In the genomic region with DNA sequence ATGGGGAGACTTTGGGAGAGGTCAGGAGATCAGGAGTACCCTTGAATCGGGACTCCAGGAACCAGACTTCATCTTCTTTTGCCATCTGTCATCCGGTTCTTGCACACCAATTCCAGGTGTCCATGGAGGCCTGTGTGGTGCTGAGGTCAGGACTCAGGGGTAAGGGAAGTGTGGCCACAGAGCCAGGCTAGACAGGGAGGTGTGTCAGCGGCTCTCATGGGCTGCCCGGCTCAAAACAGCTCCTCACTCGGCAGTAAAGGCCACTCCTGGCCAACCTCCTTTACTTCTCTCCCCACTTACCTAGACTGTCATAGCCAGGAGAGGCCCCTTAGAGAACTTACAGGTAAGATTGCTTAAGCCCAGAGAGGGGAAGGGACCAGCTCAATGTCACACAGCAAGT, we compare ENCODE assay signal across 32 cellular contexts.
"Had no signal": no experiment of that assay in that cellular context is flagged by ENCODE, and none has a peak within 500 bp of the region (broad histone marks: within the 10 kb centered on the region; RNA-seq: fewer than 3 reads in every experiment).

No MANE protein-coding gene starts in this region.

- H3K36me3 Mint-ChIP-seq: activated naive CD4-positive, alpha-beta T cell treated with anti-CD3 and anti-CD28 coated beads, Interleukin-2, amount 10 ng/mL, durations not matched to agents 7 days and 5 days; activated naive CD4-positive, alpha-beta T cell treated with anti-CD3 and anti-CD28 coated beads, Interleukin-2, amount 50 U/mL, for 24 hours; activated naive CD4-positive, alpha-beta T cell treated with anti-CD3 and anti-CD28 coated beads, Interleukin-2, amount 50 U/mL, for 72 hours; activated naive CD8-positive, alpha-beta T cell; activated naive CD8-positive, alpha-beta T cell treated with anti-CD3 and anti-CD28 coated beads for 36 hours; activated naive CD8-positive, alpha-beta T cell treated with anti-CD3 and anti-CD28 coated beads, Interleukin-2, amount 10 ng/mL, durations not matched to agents 7 days and 5 days; brain had no signal

- H3K9me3 Mint-ChIP-seq: activated naive CD4-positive, alpha-beta T cell treated with anti-CD3 and anti-CD28 coated beads for 36 hours; activated naive CD4-positive, alpha-beta T cell treated with anti-CD3 and anti-CD28 coated beads, Interleukin-2, amount 10 ng/mL, durations not matched to agents 7 days and 5 days; activated naive CD4-positive, alpha-beta T cell treated with anti-CD3 and anti-CD28 coated beads, Interleukin-2, amount 50 U/mL, for 24 hours; activated naive CD4-positive, alpha-beta T cell treated with anti-CD3 and anti-CD28 coated beads, Interleukin-2, amount 50 U/mL, for 72 hours; activated naive CD8-positive, alpha-beta T cell treated with anti-CD3 and anti-CD28 coated beads for 36 hours; activated naive CD8-positive, alpha-beta T cell treated with anti-CD3 and anti-CD28 coated beads, Interleukin-2, amount 10 ng/mL, durations not matched to agents 7 days and 5 days; activated naive CD8-positive, alpha-beta T cell treated with anti-CD3 and anti-CD28 coated beads, Interleukin-2, amount 50 U/mL, for 24 hours; activated T-cell treated with anti-CD3 and anti-CD28 coated beads, Interleukin-2, amount 50 U/mL, for 24 hours; activated T-cell treated with anti-CD3 and anti-CD28 coated beads, Interleukin-2, amount 50 U/mL, for 4 hours; activated T-cell treated with anti-CD3 and anti-CD28 coated beads, Interleukin-2, amount 50 U/mL, for 72 hours; activated T-helper 1 cell treated with anti-CD3 and anti-CD28 coated beads, Interleukin-12 subunit alpha, Interleukin-12 subunit beta, Interleukin-2, Interleukin-4 antibody, amounts not matched to agents 30 ng/mL and 10 ng/mL and 1 ng/mL, durations not matched to agents 14 hours and 24 hours and 36 hours; activated T-helper 17 cell treated with anti-CD3 and anti-CD28 coated beads, Interleukin-2, amount 50 U/mL, for 72 hours; activated T-helper 2 cell treated with anti-CD3 and anti-CD28 coated beads, Interferon-gamma antibody, Interleukin-2, Interleukin-4, amounts not matched to agents 10 μg/mL and 5 μg/mL and 100 μg/mL, durations not matched to agents 14 hours and 24 hours and 36 hours; brain; central memory CD8-positive, alpha-beta T cell had no signal

- DNase-seq: activated effector memory CD4-positive, alpha-beta T cell treated with anti-CD3 and anti-CD28 coated beads, Interleukin-2, amount 50 U/mL, for 16 hours; activated effector memory CD4-positive, alpha-beta T cell treated with Interleukin-2 at 50 U/mL for 16 hours; activated gamma-delta T cell; activated gamma-delta T cell treated with Interleukin-2 at 50 U/mL for 16 hours; activated naive CD4-positive, alpha-beta T cell; activated naive CD4-positive, alpha-beta T cell treated with anti-CD3 and anti-CD28 coated beads for 36 hours; activated naive CD4-positive, alpha-beta T cell treated with anti-CD3 and anti-CD28 coated beads, Interleukin-2, amount 10 ng/mL, durations not matched to agents 7 days and 5 days; activated naive CD4-positive, alpha-beta T cell treated with anti-CD3 and anti-CD28 coated beads, Interleukin-2, amount 50 U/mL, for 16 hours; activated naive CD4-positive, alpha-beta T cell treated with Interleukin-2 at 50 U/mL for 16 hours; activated naive CD8-positive, alpha-beta T cell treated with anti-CD3 and anti-CD28 coated beads for 36 hours; activated naive CD8-positive, alpha-beta T cell treated with anti-CD3 and anti-CD28 coated beads, Interleukin-2, amount 10 ng/mL, durations not matched to agents 7 days and 5 days; activated naive CD8-positive, alpha-beta T cell treated with anti-CD3 and anti-CD28 coated beads, Interleukin-2, amount 50 U/mL, for 24 hours; activated T-cell treated with anti-CD3 and anti-CD28 coated beads, Interleukin-2, amount 50 U/mL, for 1 hour; activated T-cell treated with anti-CD3 and anti-CD28 coated beads, Interleukin-2, amount 50 U/mL, for 24 hours; activated T-cell treated with anti-CD3 and anti-CD28 coated beads, Interleukin-2, amount 50 U/mL, for 4 hours; activated T-cell treated with anti-CD3 and anti-CD28 coated beads, Interleukin-2, amount 50 U/mL, for 48 hours; activated T-cell treated with anti-CD3 and anti-CD28 coated beads, Interleukin-2, amount 50 U/mL, for 72 hours; adrenal gland; amniotic stem cell; amygdala; anterior cingulate cortex; body of pancreas; brain microvascular endothelial cell; central memory CD4-positive, alpha-beta T cell had no signal

- H3K4me3 Mint-ChIP-seq: activated naive CD4-positive, alpha-beta T cell treated with anti-CD3 and anti-CD28 coated beads for 36 hours; activated naive CD4-positive, alpha-beta T cell treated with anti-CD3 and anti-CD28 coated beads, Interleukin-2, amount 10 ng/mL, durations not matched to agents 7 days and 5 days; activated naive CD4-positive, alpha-beta T cell treated with anti-CD3 and anti-CD28 coated beads, Interleukin-2, amount 50 U/mL, for 24 hours; activated naive CD8-positive, alpha-beta T cell; activated naive CD8-positive, alpha-beta T cell treated with anti-CD3 and anti-CD28 coated beads for 36 hours; activated naive CD8-positive, alpha-beta T cell treated with anti-CD3 and anti-CD28 coated beads, Interleukin-2, amount 10 ng/mL, durations not matched to agents 7 days and 5 days; activated naive CD8-positive, alpha-beta T cell treated with anti-CD3 and anti-CD28 coated beads, Interleukin-2, amount 50 U/mL, for 24 hours; activated T-cell treated with anti-CD3 and anti-CD28 coated beads, Interleukin-2, amount 50 U/mL, for 24 hours; activated T-cell treated with anti-CD3 and anti-CD28 coated beads, Interleukin-2, amount 50 U/mL, for 4 hours; activated T-cell treated with anti-CD3 and anti-CD28 coated beads, Interleukin-2, amount 50 U/mL, for 72 hours; activated T-helper 1 cell treated with anti-CD3 and anti-CD28 coated beads, Interleukin-12 subunit alpha, Interleukin-12 subunit beta, Interleukin-2, Interleukin-4 antibody, amounts not matched to agents 30 ng/mL and 10 ng/mL and 1 ng/mL, durations not matched to agents 14 hours and 24 hours and 36 hours; activated T-helper 17 cell treated with anti-CD3 and anti-CD28 coated beads, Interleukin-2, amount 50 U/mL, for 72 hours; brain; central memory CD8-positive, alpha-beta T cell had no signal

- H3K27ac Mint-ChIP-seq: activated naive CD4-positive, alpha-beta T cell treated with anti-CD3 and anti-CD28 coated beads for 36 hours; activated naive CD4-positive, alpha-beta T cell treated with anti-CD3 and anti-CD28 coated beads, Interleukin-2, amount 10 ng/mL, durations not matched to agents 7 days and 5 days; activated naive CD4-positive, alpha-beta T cell treated with anti-CD3 and anti-CD28 coated beads, Interleukin-2, amount 50 U/mL, for 24 hours; activated naive CD8-positive, alpha-beta T cell; activated naive CD8-positive, alpha-beta T cell treated with anti-CD3 and anti-CD28 coated beads for 36 hours; activated naive CD8-positive, alpha-beta T cell treated with anti-CD3 and anti-CD28 coated beads, Interleukin-2, amount 10 ng/mL, durations not matched to agents 7 days and 5 days; activated naive CD8-positive, alpha-beta T cell treated with anti-CD3 and anti-CD28 coated beads, Interleukin-2, amount 50 U/mL, for 24 hours; activated T-cell treated with anti-CD3 and anti-CD28 coated beads, Interleukin-2, amount 50 U/mL, for 24 hours; activated T-cell treated with anti-CD3 and anti-CD28 coated beads, Interleukin-2, amount 50 U/mL, for 72 hours; activated T-helper 1 cell treated with anti-CD3 and anti-CD28 coated beads, Interleukin-12 subunit alpha, Interleukin-12 subunit beta, Interleukin-2, Interleukin-4 antibody, amounts not matched to agents 30 ng/mL and 10 ng/mL and 1 ng/mL, durations not matched to agents 14 hours and 24 hours and 36 hours; activated T-helper 17 cell treated with anti-CD3 and anti-CD28 coated beads, Interleukin-2, amount 50 U/mL, for 72 hours; activated T-helper 2 cell treated with anti-CD3 and anti-CD28 coated beads, Interferon-gamma antibody, Interleukin-2, Interleukin-4, amounts not matched to agents 10 μg/mL and 5 μg/mL and 100 μg/mL, durations not matched to agents 14 hours and 24 hours and 36 hours had no signal

- H3K27me3 Mint-ChIP-seq: activated naive CD4-positive, alpha-beta T cell treated with anti-CD3 and anti-CD28 coated beads, Interleukin-2, amount 50 U/mL, for 24 hours; activated naive CD8-positive, alpha-beta T cell treated with anti-CD3 and anti-CD28 coated beads for 36 hours; activated naive CD8-positive, alpha-beta T cell treated with anti-CD3 and anti-CD28 coated beads, Interleukin-2, amount 10 ng/mL, durations not matched to agents 7 days and 5 days had no signal

- H3K4me1 Mint-ChIP-seq: activated naive CD4-positive, alpha-beta T cell treated with anti-CD3 and anti-CD28 coated beads, Interleukin-2, amount 10 ng/mL, durations not matched to agents 7 days and 5 days; activated naive CD4-positive, alpha-beta T cell treated with anti-CD3 and anti-CD28 coated beads, Interleukin-2, amount 50 U/mL, for 24 hours; activated naive CD8-positive, alpha-beta T cell treated with anti-CD3 and anti-CD28 coated beads for 36 hours; activated naive CD8-positive, alpha-beta T cell treated with anti-CD3 and anti-CD28 coated beads, Interleukin-2, amount 10 ng/mL, durations not matched to agents 7 days and 5 days; activated naive CD8-positive, alpha-beta T cell treated with anti-CD3 and anti-CD28 coated beads, Interleukin-2, amount 50 U/mL, for 24 hours; activated T-helper 17 cell treated with anti-CD3 and anti-CD28 coated beads, Interleukin-2, amount 50 U/mL, for 72 hours; central memory CD8-positive, alpha-beta T cell had no signal
